ENCODE assay signal across 8 cellular contexts in the genomic region with DNA sequence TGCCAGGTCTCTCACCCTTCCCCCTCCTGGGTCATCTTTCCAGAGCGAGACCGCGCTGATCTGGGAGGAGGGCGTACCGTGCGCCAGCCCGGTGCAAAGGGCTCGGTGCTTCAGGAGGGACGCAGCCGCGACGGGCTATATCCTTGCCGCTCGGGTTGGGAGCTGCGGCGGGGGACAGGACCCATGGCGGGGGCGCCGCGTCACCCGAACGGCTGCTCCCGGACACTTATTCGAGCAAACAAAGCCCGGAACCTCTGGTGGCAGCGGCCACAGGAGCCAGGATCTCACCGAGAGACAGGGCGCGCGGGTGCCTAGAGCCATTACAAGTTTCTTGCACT. TPM values are rescaled to one million over a fixed set of nuclear protein-coding genes. Genes with fewer than 3 reads are reported as not detected.
A peak's percentile ranks its signal among the peaks of the same experiment; 100 is the strongest.
DNase-seq lines count a peak whose midpoint lies in the region; ATAC-seq and TF ChIP-seq lines count a peak whose summit lies in the region.

No MANE protein-coding gene starts in this region.

- DNase-seq in activated naive CD4-positive, alpha-beta T cell treated with anti-CD3 and anti-CD28 coated beads for 36 hours, result peak; percentile 8
- DNase-seq in activated naive CD4-positive, alpha-beta T cell treated with anti-CD3 and anti-CD28 coated beads, Interleukin-2, amount 50 U/mL, for 16 hours, result no peak
- DNase-seq in activated T-helper 2 cell treated with anti-CD3 and anti-CD28 coated beads, Interferon-gamma antibody, Interleukin-2, Interleukin-4, amounts not matched to agents 10 μg/mL and 5 μg/mL and 100 μg/mL, durations not matched to agents 14 hours and 24 hours and 36 hours (ENCODE audit: low spot score), result no peak
- DNase-seq in iPS DF 6.9 (ENCODE audit: low read depth, low spot score), result no peak
- no peak for DNase-seq in gastrocnemius medialis
- no peak for DNase-seq in NCI-H2029 (lab: John Stamatoyannopoulos, UW)

- ATAC-seq in gastrocnemius medialis, result peak in 1 of 2 donors; percentile 3
- ATAC-seq in GM18867 (IDR thresholded peaks at IDR 0.05; ENCODE audit: unreplicated experiment), result no peak
- ATAC-seq in GM19035 (IDR thresholded peaks at IDR 0.05; ENCODE audit: unreplicated experiment), result no peak

- peak overlapping the region; percentile 99 for H3K4me3 ChIP-seq in iPS DF 6.9 (ENCODE audit: low read length)
- peak overlapping the region; percentile 50 to 67 (median 60) for H3K4me3 ChIP-seq in gastrocnemius medialis

- CTCF ChIA-PET in activated naive CD4-positive, alpha-beta T cell treated with anti-CD3 and anti-CD28 coated beads for 36 hours (lab: Charles Lee), result no interaction called here

- H3K27ac Mint-ChIP-seq in activated naive CD4-positive, alpha-beta T cell treated with anti-CD3 and anti-CD28 coated beads for 36 hours, result no peak overlapping the region
- no peak overlapping the region for H3K27ac Mint-ChIP-seq in activated T-helper 2 cell treated with anti-CD3 and anti-CD28 coated beads, Interferon-gamma antibody, Interleukin-2, Interleukin-4, amounts not matched to agents 10 μg/mL and 5 μg/mL and 100 μg/mL, durations not matched to agents 14 hours and 24 hours and 36 hours

- H3K4me3 Mint-ChIP-seq in activated naive CD4-positive, alpha-beta T cell treated with anti-CD3 and anti-CD28 coated beads for 36 hours, result peak overlapping the region; percentile 54
- H3K4me3 Mint-ChIP-seq in activated T-helper 2 cell treated with anti-CD3 and anti-CD28 coated beads, Interferon-gamma antibody, Interleukin-2, Interleukin-4, amounts not matched to agents 10 μg/mL and 5 μg/mL and 100 μg/mL, durations not matched to agents 14 hours and 24 hours and 36 hours (ENCODE audit: low read depth), result peak overlapping the region; percentile 4

- WGBS in iPS DF 6.9 (ENCODE audit: insufficient coverage, insufficient read length), result no CpG with 5 or more reads among the region's 30 CpGs

- no peak for TF ChIP-seq POLR2A in gastrocnemius medialis (IDR thresholded peaks at IDR 0.05)

- peaks cover 76% of the 10 kb centered on the region for H3K27me3 Mint-ChIP-seq in activated naive CD4-positive, alpha-beta T cell treated with anti-CD3 and anti-CD28 coated beads for 36 hours (ENCODE audit: low read depth)
- H3K27me3 Mint-ChIP-seq in activated T-helper 2 cell treated with anti-CD3 and anti-CD28 coated beads, Interferon-gamma antibody, Interleukin-2, Interleukin-4, amounts not matched to agents 10 μg/mL and 5 μg/mL and 100 μg/mL, durations not matched to agents 14 hours and 24 hours and 36 hours (ENCODE audit: low read depth), result peaks cover 70% of the 10 kb centered on the region

- peaks cover 24% of the 10 kb centered on the region for H3K4me1 Mint-ChIP-seq in activated naive CD4-positive, alpha-beta T cell treated with anti-CD3 and anti-CD28 coated beads for 36 hours (ENCODE audit: low read depth)
- H3K4me1 Mint-ChIP-seq in activated T-helper 2 cell treated with anti-CD3 and anti-CD28 coated beads, Interferon-gamma antibody, Interleukin-2, Interleukin-4, amounts not matched to agents 10 μg/mL and 5 μg/mL and 100 μg/mL, durations not matched to agents 14 hours and 24 hours and 36 hours (ENCODE audit: low read depth), result peaks cover 20% of the 10 kb centered on the region

- H3K36me3 ChIP-seq in iPS DF 6.9 (ENCODE audit: control insufficient read depth, insufficient read depth, low read length) (no peaks in the 10 kb centered on the region), gastrocnemius medialis (no peaks in the 10 kb centered on the region)

- H3K9me3 ChIP-seq in iPS DF 6.9 (ENCODE audit: control insufficient read depth, insufficient read depth, low read length), result no peaks in the 10 kb centered on the region
- H3K9me3 ChIP-seq in gastrocnemius medialis, result no peaks in the 10 kb centered on the region

- in situ Hi-C loops in gastrocnemius medialis (cut with MboI; ENCODE audit: low sequenced_read_pairs in 4 of 4), result loop anchor here in 1 of 4 donors (25.0 kb wide), 1 partner anchor 436 kb away; no protein-coding TSS in a partner anchor

- no peaks in the 10 kb centered on the region for H3K36me3 Mint-ChIP-seq in activated naive CD4-positive, alpha-beta T cell treated with anti-CD3 and anti-CD28 coated beads for 36 hours (ENCODE audit: low read depth)
- H3K36me3 Mint-ChIP-seq in activated T-helper 2 cell treated with anti-CD3 and anti-CD28 coated beads, Interferon-gamma antibody, Interleukin-2, Interleukin-4, amounts not matched to agents 10 μg/mL and 5 μg/mL and 100 μg/mL, durations not matched to agents 14 hours and 24 hours and 36 hours (ENCODE audit: low read depth), result no peaks in the 10 kb centered on the region

- H3K9me3 Mint-ChIP-seq in activated naive CD4-positive, alpha-beta T cell treated with anti-CD3 and anti-CD28 coated beads for 36 hours, result no peaks in the 10 kb centered on the region
- no peaks in the 10 kb centered on the region for H3K9me3 Mint-ChIP-seq in activated T-helper 2 cell treated with anti-CD3 and anti-CD28 coated beads, Interferon-gamma antibody, Interleukin-2, Interleukin-4, amounts not matched to agents 10 μg/mL and 5 μg/mL and 100 μg/mL, durations not matched to agents 14 hours and 24 hours and 36 hours

- H3K27me3 ChIP-seq in iPS DF 6.9 (ENCODE audit: control insufficient read depth, insufficient read depth, low read length) (no peaks in the 10 kb centered on the region), gastrocnemius medialis (peaks cover 61 to 66% (median 63%) of the 10 kb centered on the region in 3 donors)

- TF ChIP-seq CTCF in gastrocnemius medialis (IDR thresholded peaks at IDR 0.05 in 4 of 5, conservative IDR thresholded peaks at IDR 0.05 in 1 of 5), result no peak

- intact Hi-C loops in activated naive CD4-positive, alpha-beta T cell treated with anti-CD3 and anti-CD28 coated beads for 36 hours (cut with micrococcal nuclease), result loop anchor here (5.0 to 10.0 kb wide), 2 partner anchors 436 to 882 kb away; no protein-coding TSS in a partner anchor
- intact Hi-C loops in activated T-helper 2 cell treated with anti-CD3 and anti-CD28 coated beads, Interferon-gamma antibody, Interleukin-2, Interleukin-4, amounts not matched to agents 10 μg/mL and 5 μg/mL and 100 μg/mL, durations not matched to agents 14 hours and 24 hours and 36 hours (cut with micrococcal nuclease), result loop anchor here (2.0 to 10.0 kb wide), 2 partner anchors 610 to 1398 kb away; partner anchors contain the start of gene LVRN
- intact Hi-C loops in gastrocnemius medialis (cut with DNase I; ENCODE audit: low total_unique reads), result loop anchor here (10.0 kb wide), 1 partner anchor 438 kb away; no protein-coding TSS in a partner anchor

- H3K4me1 ChIP-seq in iPS DF 6.9 (ENCODE audit: control insufficient read depth, insufficient read depth, low read length) (peaks cover 4% of the 10 kb centered on the region; the same call in 1 of the 2 replicates), gastrocnemius medialis (peaks cover 13 to 30% of the 10 kb centered on the region in 2 donors)

- no peak overlapping the region for H3K27ac ChIP-seq in iPS DF 6.9 (ENCODE audit: low read length)
- H3K27ac ChIP-seq in gastrocnemius medialis, result peak overlapping the region; percentile 60 to 77 (median 72)

RNA-seq across cellular contexts. Expression of gene SEMA6A, which starts 1.4 kb away (rescaled TPM):
- total RNA-seq in activated naive CD4-positive, alpha-beta T cell treated with anti-CD3 and anti-CD28 coated beads for 36 hours, result under 1 TPM; 0.10 to 0.14 TPM
- total RNA-seq in activated T-helper 2 cell treated with anti-CD3 and anti-CD28 coated beads, Interferon-gamma antibody, Interleukin-2, Interleukin-4, amounts not matched to agents 10 μg/mL and 5 μg/mL and 100 μg/mL, durations not matched to agents 14 hours and 24 hours and 36 hours, result 0.67 TPM in 1 of 2 replicates, not detected in the other
- 1 to 10 TPM; 2.5 to 6.5 (median 2.7) TPM for total RNA-seq in gastrocnemius medialis
